Comparison of ENCODE assay signal across 8 cellular contexts in genomic region chr19:2164020-2164988, GRCh38. TPM values are rescaled to one million over a fixed set of nuclear protein-coding genes. Genes with fewer than 3 reads are reported as not detected.
DNase-seq lines count a peak whose midpoint lies in the region; ATAC-seq and TF ChIP-seq lines count a peak whose summit lies in the region.

No MANE protein-coding gene starts in this region.

- peak overlapping the region; percentile 95 to 99 (median 98) for H3K9ac ChIP-seq in BLaER1 treated with 17β-estradiol and CSF1 and Interleukin-3, amounts not matched to agents 10 nM and 100 nM
- peak overlapping the region; percentile 34 for H3K9ac ChIP-seq in H9 (ENCODE audit: extremely low read depth, insufficient read length, low read length)

- peaks cover 19% of the 10 kb centered on the region; the same call in 1 of the 2 replicates for H3K79me2 ChIP-seq in H9 (ENCODE audit: insufficient read depth, low read length)

- WGBS in H9 (ENCODE audit: extremely low coverage, insufficient read length, low lambda C conversion rate) = no CpG with 5 or more reads among the region's 95 CpGs
- WGBS in lung, 2 donors = 1% methylated on average over 60 to 79 of the region's 95 CpGs
- under 1% methylated on average over 95 of the region's 95 CpGs for WGBS in thymus

- no peaks in the 10 kb centered on the region for H3K27me3 ChIP-seq in BLaER1 treated with 17β-estradiol and CSF1 and Interleukin-3, amounts not matched to agents 10 nM and 100 nM
- H3K27me3 ChIP-seq in H9 (ENCODE audit: insufficient read depth, low read length) (no peaks in the 10 kb centered on the region), lung (ENCODE audit: control insufficient read depth, insufficient read depth) (no peaks in the 10 kb centered on the region), thymus (ENCODE audit: control insufficient read depth, insufficient read depth) (no peaks in the 10 kb centered on the region)

- H3K36me3 ChIP-seq in BLaER1 treated with 17β-estradiol and CSF1 and Interleukin-3, amounts not matched to agents 10 nM and 100 nM = peaks cover 0 to 12% (median 7%) of the 10 kb centered on the region in 11 experiments; a peak in 10 of 22 replicates
- H3K36me3 ChIP-seq in lung (ENCODE audit: control insufficient read depth in 2 of 2, insufficient read depth in 2 of 2, low read length in 2 of 2) = no peaks in the 10 kb centered on the region
- H3K36me3 ChIP-seq in thymus (ENCODE audit: control insufficient read depth, insufficient read depth) = no peaks in the 10 kb centered on the region

- no peak overlapping the region for H3K18ac ChIP-seq in H9 (ENCODE audit: insufficient read length, low read depth, low read length)

- H3K56ac ChIP-seq in H9 (ENCODE audit: insufficient read length, low read depth, low read length) = no peak overlapping the region

- peaks cover 10% of the 10 kb centered on the region for H3K79me1 ChIP-seq in H9 (ENCODE audit: insufficient read depth, low read depth, low read length, poor library complexity, severe bottlenecking)

- DNase-seq in H9 (no peak), RPMI7951 (ENCODE audit: low read depth) (peak; percentile 20), chondrocyte (ENCODE audit: low spot score) (no peak), lung (ENCODE audit: low spot score) (no peak), hepatic stellate cell (ENCODE audit: low spot score) (no peak)

- H3T11ph ChIP-seq in H9 (ENCODE audit: low read length) = no peak overlapping the region

- no peak overlapping the region for H2BK15ac ChIP-seq in H9 (ENCODE audit: low read depth, low read length)

- H3K14ac ChIP-seq in H9 (ENCODE audit: insufficient read depth, low read length) = no peak overlapping the region

- no peak overlapping the region for H4K5ac ChIP-seq in H9 (ENCODE audit: insufficient read length, low read depth, low read length)

- H4K8ac ChIP-seq in H9 (replicated peaks; ENCODE audit: insufficient read length, low read depth, low read length) = no peak overlapping the region

- no peak overlapping the region for H2BK5ac ChIP-seq in H9 (ENCODE audit: insufficient read length, low read length)

- no peak for TF ChIP-seq CTCF in H9 (conservative IDR thresholded peaks at IDR 0.05)
- no peak for TF ChIP-seq CTCF in chondrocyte (IDR thresholded peaks at IDR 0.05)
- TF ChIP-seq CTCF in lung (IDR thresholded peaks at IDR 0.05; ENCODE audit: control extremely low read depth, extremely low read depth) = no peak

- H3K4ac ChIP-seq in H9 (ENCODE audit: low read depth, low read length) = no peak overlapping the region

- no peak overlapping the region for H2BK12ac ChIP-seq in H9 (ENCODE audit: insufficient read length, low read depth, low read length)

- H3K4me1 Mint-ChIP-seq in H9 = peaks cover 13 to 32% of the 10 kb centered on the region in 2 experiments
- peaks cover 51% of the 10 kb centered on the region for H3K4me1 Mint-ChIP-seq in chondrocyte (ENCODE audit: low read depth)

- H3K27ac Mint-ChIP-seq in H9 (no peak overlapping the region), chondrocyte (ENCODE audit: unreplicated experiment) (peak overlapping the region; percentile 93)

- H2AK5ac ChIP-seq in H9 (ENCODE audit: insufficient read length, low read length) = no peak overlapping the region

- H4K91ac ChIP-seq in H9 (ENCODE audit: insufficient read length, low read depth, low read length) = no peak overlapping the region

- H3K4me2 ChIP-seq in BLaER1 treated with 17β-estradiol and CSF1 and Interleukin-3, amounts not matched to agents 10 nM and 100 nM = peak overlapping the region; percentile 90 to 99 (median 97)
- peak overlapping the region; percentile 91 for H3K4me2 ChIP-seq in H9 (ENCODE audit: insufficient read depth, insufficient read length, low read length)

- H3K27me3 Mint-ChIP-seq in H9 (ENCODE audit: low read depth) = no peaks in the 10 kb centered on the region
- H3K27me3 Mint-ChIP-seq in chondrocyte (ENCODE audit: low read depth) = no peaks in the 10 kb centered on the region

- peak overlapping the region; percentile 91 to 98 for H3K4me3 Mint-ChIP-seq in H9
- H3K4me3 Mint-ChIP-seq in chondrocyte (ENCODE audit: unreplicated experiment) = peak overlapping the region; percentile 91

- no peaks in the 10 kb centered on the region for H3K9me3 Mint-ChIP-seq in H9
- no peaks in the 10 kb centered on the region for H3K9me3 Mint-ChIP-seq in chondrocyte (ENCODE audit: low read depth)

- peaks cover 11% of the 10 kb centered on the region for H3K23me2 ChIP-seq in H9 (ENCODE audit: insufficient read length, low read depth, low read length, poor library complexity, severe bottlenecking)

- no peak overlapping the region for H2BK20ac ChIP-seq in H9 (ENCODE audit: low read depth, low read length, poor library complexity, severe bottlenecking)

- no peak overlapping the region for H3K23ac ChIP-seq in H9 (ENCODE audit: insufficient read length, low read depth, low read length)

- H3K9me3 ChIP-seq in BLaER1 treated with 17β-estradiol and CSF1 and Interleukin-3, amounts not matched to agents 10 nM and 100 nM (replicated peaks in 1 of 11) = no peaks in the 10 kb centered on the region
- H3K9me3 ChIP-seq in H9 (ENCODE audit: control insufficient read depth, low read depth, low read length) (no peaks in the 10 kb centered on the region), lung (ENCODE audit: control insufficient read depth in 2 of 2, insufficient read depth in 1 of 2, low read length in 1 of 2) (no peaks in the 10 kb centered on the region), thymus (ENCODE audit: control insufficient read depth) (no peaks in the 10 kb centered on the region)

- H4K20me1 ChIP-seq in BLaER1 treated with 17β-estradiol and CSF1 and Interleukin-3, amounts not matched to agents 10 nM and 100 nM = peaks cover 22 to 51% (median 48%) of the 10 kb centered on the region in 11 experiments; a peak in 21 of 22 replicates
- H4K20me1 ChIP-seq in H9 (ENCODE audit: control insufficient read depth, insufficient read depth, insufficient read length) = no peaks in the 10 kb centered on the region

- H3K4me3 ChIP-seq in BLaER1 treated with 17β-estradiol and CSF1 and Interleukin-3, amounts not matched to agents 10 nM and 100 nM = peak overlapping the region; percentile 78 to 99 (median 94)
- H3K4me3 ChIP-seq in lung = peak overlapping the region; percentile 94
- H3K4me3 ChIP-seq in thymus (ENCODE audit: low read length) = peak overlapping the region; percentile 95

- no peak for ATAC-seq in lung (ENCODE audit: insufficient read depth, low FRiP score)
- no peak for ATAC-seq in GM18517 (IDR thresholded peaks at IDR 0.05; ENCODE audit: unreplicated experiment)

- H2BK120ac ChIP-seq in H9 (ENCODE audit: low read depth, low read length, poor library complexity, severe bottlenecking) = no peak overlapping the region

- peaks cover 43 to 57% (median 53%) of the 10 kb centered on the region in 10 experiments for H3K4me1 ChIP-seq in BLaER1 treated with 17β-estradiol and CSF1 and Interleukin-3, amounts not matched to agents 10 nM and 100 nM
- H3K4me1 ChIP-seq in H9 (ENCODE audit: insufficient read depth, low read length) (no peaks in the 10 kb centered on the region), lung (ENCODE audit: control insufficient read depth in 2 of 2, insufficient read depth in 2 of 2, low read length in 2 of 2) (peaks cover 15 to 26% of the 10 kb centered on the region in 2 donors), thymus (ENCODE audit: control insufficient read depth, insufficient read depth, low read length) (peaks cover 10% of the 10 kb centered on the region)

- H2AFZ ChIP-seq in H9 (ENCODE audit: low read length) = no peak overlapping the region

- no peaks in the 10 kb centered on the region for H3K36me3 Mint-ChIP-seq in H9 (ENCODE audit: insufficient read depth in 1 of 3, low read depth in 3 of 3)
- no peaks in the 10 kb centered on the region for H3K36me3 Mint-ChIP-seq in chondrocyte (ENCODE audit: low read depth)

- H3K27ac ChIP-seq in BLaER1 treated with 17β-estradiol and CSF1 and Interleukin-3, amounts not matched to agents 10 nM and 100 nM = peak overlapping the region; percentile 90 to 97 (median 96)
- no peak overlapping the region for H3K27ac ChIP-seq in H9 (ENCODE audit: insufficient read length, low read depth, low read length)
- peak overlapping the region; percentile 92 to 94 for H3K27ac ChIP-seq in lung (ENCODE audit: low read depth in 1 of 2, low read length in 1 of 2)
- H3K27ac ChIP-seq in thymus (ENCODE audit: low read depth) = peak overlapping the region; percentile 89

RNA-seq across cellular contexts. Expression of gene DOT1L, which starts 0.6 kb away (rescaled TPM):
- total RNA-seq in H9 (2021) = 78.5 and 81.6 TPM in 2 replicates
- 3.6 and 5.6 TPM in 2 replicates for total RNA-seq in RPMI7951 (2014; rRNA removed; shearing (Covaris generic))
- 24.0 to 26.2 TPM (median 24.9 TPM) in 3 replicates for total RNA-seq in chondrocyte
- 10 to 100 TPM; 20.4 to 46.4 TPM for total RNA-seq in lung
- polyA plus RNA-seq in lung = 10 to 100 TPM; 13.0 to 19.2 TPM
- 9.9 TPM for polyA plus RNA-seq in thymus

RNA-seq across cellular contexts. Expression of gene AP3D1, which starts 12.9 kb away (rescaled TPM):
- 142 and 147 TPM in 2 replicates for total RNA-seq in H9 (2021)
- total RNA-seq in RPMI7951 (2014; rRNA removed; shearing (Covaris generic)) = 49.6 and 50.0 TPM in 2 replicates
- 139 to 157 TPM (median 144 TPM) in 3 replicates for total RNA-seq in chondrocyte
- 100 to 1,000 TPM in 1 of 2 donors, 10 to 100 TPM in 1; 69.9 to 144 TPM for total RNA-seq in lung
- polyA plus RNA-seq in lung = 100 to 1,000 TPM in 1 of 2 donors, 10 to 100 TPM in 1; 55.3 to 101 TPM
- 80.1 TPM for polyA plus RNA-seq in thymus
